In genomic region chr17:38315497-38315896, GRCh38 we compare ENCODE assay signal across 36 cellular contexts. TPM values are rescaled to one million over a fixed set of nuclear protein-coding genes. Genes with fewer than 3 reads are reported as not detected.
"Had no signal": no experiment of that assay in that cellular context is flagged by ENCODE, and none has a peak within 500 bp of the region (broad histone marks: within the 10 kb centered on the region; RNA-seq: fewer than 3 reads in every experiment).

No MANE protein-coding gene starts in this region.

- H3K4me3 ChIP-seq: MG63 had no signal

- H3K9me3 ChIP-seq: MG63 had no signal

- H3K27ac ChIP-seq: KMS-11 had no signal

- H3K27me3 ChIP-seq: MG63 had no signal

- DNase-seq: Karpas-422, Kasumi-1, MG63, MM.1S, MV-4-11, NCI-H1048, NCI-H1092, NCI-H1092 treated with DMSO at 0.1 percent for 48 hours, NCI-H1105, NCI-H1105 treated with DMSO at 0.1 percent for 48 hours, NCI-H1417, NCI-H1417 treated with DMSO at 0.1 percent for 48 hours, NCI-H1436, NCI-H1436 treated with DMSO at 0.1 percent for 48 hours, NCI-H146, NCI-H1694, NCI-H1694 treated with DMSO at 0.1 percent for 48 hours, NCI-H187, NCI-H187 treated with DMSO at 0.1 percent for 48 hours, NCI-H1930, NCI-H2029, NCI-H2029 treated with DMSO at 0.1 percent for 48 hours, NCI-H2081, NCI-H2081 treated with DMSO at 0.1 percent for 48 hours, NCI-H2107, NCI-H2171, NCI-H2171 treated with DMSO at 0.1 percent for 48 hours, NCI-H2227 treated with DMSO at 0.1 percent for 48 hours, NCI-H226, NCI-H345, NCI-H446, NCI-H446 treated with DMSO at 0.1 percent for 48 hours, NCI-H510A had no signal

- H3K9ac ChIP-seq: KMS-11 had no signal

- H3K4me2 ChIP-seq: KMS-11 had no signal

RNA-seq across cellular contexts. Expression of gene GPR179, which starts 28.3 kb away (rescaled TPM):
- total RNA-seq: LHCN-M2, M059J had no signal
